Comparison of ENCODE assay signal across 8 cellular contexts in the genomic region with DNA sequence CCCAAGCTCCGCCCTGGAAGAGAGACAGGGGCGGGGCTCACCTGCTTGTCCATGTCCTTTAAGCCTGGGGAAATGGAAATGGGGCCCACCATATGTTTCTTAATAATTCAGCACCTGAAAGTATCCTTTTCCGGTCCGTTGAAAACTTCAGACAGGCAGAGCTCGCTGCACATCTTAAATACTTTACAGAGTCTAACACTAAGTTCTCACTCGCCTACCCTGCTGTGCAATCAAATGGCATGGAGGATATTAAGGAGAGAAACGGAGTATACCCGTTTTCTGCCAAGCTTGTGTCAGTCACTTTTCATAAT. TPM values are rescaled to one million over a fixed set of nuclear protein-coding genes. Genes with fewer than 3 reads are reported as not detected.
A peak's percentile ranks its signal among the peaks of the same experiment; 100 is the strongest.
DNase-seq lines count a peak whose midpoint lies in the region; ATAC-seq and TF ChIP-seq lines count a peak whose summit lies in the region.

No MANE protein-coding gene starts in this region.

- WGBS in endodermal cell (ENCODE audit: insufficient coverage in 1 of 2, insufficient read length in 1 of 2), 2 experiments, result 41 to 58% methylated on average over 8 of the region's 8 CpGs

- H3K4me1 ChIP-seq in NT2/D1 (ENCODE audit: insufficient read depth, insufficient read length) (peaks cover 12% of the 10 kb centered on the region), endodermal cell (ENCODE audit: control insufficient read depth, insufficient read depth, low read length) (no peaks in the 10 kb centered on the region)

- H3K36me3 ChIP-seq in NT2/D1 (ENCODE audit: insufficient read depth, insufficient read length, low read length) (peaks cover 40% of the 10 kb centered on the region), endodermal cell (ENCODE audit: control insufficient read depth, insufficient read depth, low read length) (peaks cover 37% of the 10 kb centered on the region)

- H3K36me3 Mint-ChIP-seq in Calu3 (ENCODE audit: insufficient read depth, unreplicated experiment) (peaks cover 38% of the 10 kb centered on the region), endodermal cell (ENCODE audit: low read depth) (peaks cover 23% of the 10 kb centered on the region), osteocyte (ENCODE audit: unreplicated experiment) (peaks cover 10% of the 10 kb centered on the region)

- H3K9me3 Mint-ChIP-seq in Calu3 (ENCODE audit: low read depth, unreplicated experiment) (no peaks in the 10 kb centered on the region), endodermal cell (no peaks in the 10 kb centered on the region), osteocyte (ENCODE audit: unreplicated experiment) (no peaks in the 10 kb centered on the region)

- H3K27me3 ChIP-seq in NT2/D1 (ENCODE audit: insufficient read depth, insufficient read length), result no peaks in the 10 kb centered on the region
- H3K27me3 ChIP-seq in endodermal cell (ENCODE audit: control insufficient read depth, insufficient read depth, low read length, poor library complexity, severe bottlenecking), result no peaks in the 10 kb centered on the region

- H3K27ac Mint-ChIP-seq in Calu3 (ENCODE audit: unreplicated experiment), result peak overlapping the region; percentile 73
- H3K27ac Mint-ChIP-seq in endodermal cell, result no peak overlapping the region
- peak overlapping the region; percentile 63 for H3K27ac Mint-ChIP-seq in osteocyte (ENCODE audit: unreplicated experiment)

- peak overlapping the region; percentile 4 for H3K9ac ChIP-seq in NT2/D1 (ENCODE audit: insufficient read length, low read depth)
- H3K9ac ChIP-seq in endodermal cell (ENCODE audit: extremely low read depth, low read length, poor library complexity, severe bottlenecking), result no peak overlapping the region

- CTCF ChIA-PET in Calu3 (lab: Charles Lee), result interaction anchor here (0.6 to 1.9 kb wide), 8 partner anchors 17 to 245 kb away, joined by 3 to 8 read pairs (median 4); a partner anchor contains a TSS

- TF ChIP-seq CTCF in Calu3 (IDR thresholded peaks at IDR 0.05; ENCODE audit: unreplicated experiment) (no peak), endodermal cell (conservative IDR thresholded peaks at IDR 0.05) (no peak), osteocyte (IDR thresholded peaks at IDR 0.05) (no peak)

- ATAC-seq in GM19467 (IDR thresholded peaks at IDR 0.05; ENCODE audit: unreplicated experiment), result no peak

- intact Hi-C loops in Calu3 (cut with micrococcal nuclease; ENCODE audit: unreplicated experiment), result loop anchor here (5.0 kb wide), 1 partner anchor 224 kb away; a partner anchor contains a TSS
- intact Hi-C loops in posterior vena cava (cut with DNase I), result no loop called here

- H3K27me3 Mint-ChIP-seq in Calu3 (ENCODE audit: unreplicated experiment) (no peaks in the 10 kb centered on the region), endodermal cell (ENCODE audit: insufficient read depth) (no peaks in the 10 kb centered on the region), osteocyte (ENCODE audit: unreplicated experiment) (no peaks in the 10 kb centered on the region)

- no TSS peak for BruUV-seq in Calu3 (replicated peaks; lab: Mats Ljungman, UMichigan)

- H3K4me1 Mint-ChIP-seq in Calu3 (ENCODE audit: low read depth, unreplicated experiment), result peaks cover 37% of the 10 kb centered on the region
- H3K4me1 Mint-ChIP-seq in endodermal cell, result peaks cover 22% of the 10 kb centered on the region
- H3K4me1 Mint-ChIP-seq in osteocyte (ENCODE audit: unreplicated experiment), result peaks cover 24% of the 10 kb centered on the region

- no peak overlapping the region for H3K4me3 ChIP-seq in NT2/D1 (ENCODE audit: insufficient read length, low read depth)
- peak overlapping the region; percentile 96 for H3K4me3 ChIP-seq in endodermal cell (ENCODE audit: low read length)

- H3K27ac ChIP-seq in endodermal cell (ENCODE audit: low read depth, low read length), result no peak overlapping the region

- no peak for DNase-seq in Calu3
- no peak for DNase-seq in NT2/D1 (ENCODE audit: low read depth, low spot score)
- DNase-seq in endodermal cell, result no peak
- DNase-seq in osteocyte (ENCODE audit: extremely low spot score, unreplicated experiment), result no peak
- no peak for DNase-seq in activated effector memory CD4-positive, alpha-beta T cell treated with anti-CD3 and anti-CD28 coated beads, Interleukin-2, amount 50 U/mL, for 16 hours
- DNase-seq in posterior vena cava (ENCODE audit: low spot score), result no peak
- DNase-seq in NCI-H1048 (lab: John Stamatoyannopoulos, UW), result no peak

- H3K4me3 Mint-ChIP-seq in Calu3 (ENCODE audit: low read depth, unreplicated experiment) (peak overlapping the region; percentile 92), endodermal cell (peak overlapping the region; percentile 94), osteocyte (ENCODE audit: unreplicated experiment) (peak overlapping the region; percentile 93)

- H3K9me3 ChIP-seq in NT2/D1 (ENCODE audit: insufficient read depth, low read length), result no peaks in the 10 kb centered on the region
- no peaks in the 10 kb centered on the region for H3K9me3 ChIP-seq in endodermal cell (ENCODE audit: control insufficient read depth, low read length)

RNA-seq across cellular contexts. Expression of a gene that starts 0.5 kb away (rescaled TPM):
- 41.0 and 42.6 TPM in 2 replicates for total RNA-seq in Calu3 (2022)
- 10 to 100 TPM; 32.7 to 50.1 TPM for total RNA-seq in endodermal cell
- polyA plus RNA-seq in endodermal cell (2013, experiment 1 of 2), result 18.5 TPM
- 15.8 TPM for polyA plus RNA-seq in endodermal cell (2013, experiment 2 of 2)
- 40.4 and 44.0 TPM in 2 replicates for total RNA-seq in osteocyte
- 10 to 100 TPM; 19.9 to 23.2 TPM for total RNA-seq in posterior vena cava

RNA-seq across cellular contexts. Expression of a gene that starts 37.8 kb away (rescaled TPM):
- total RNA-seq in Calu3 (2022) (15.5 and 17.2 TPM in 2 replicates), endodermal cell (10 to 100 TPM; 23.0 to 25.5 TPM), osteocyte (1.9 and 3.0 TPM in 2 replicates), posterior vena cava (under 1 TPM; 0.46 to 0.52 TPM)
- polyA plus RNA-seq in endodermal cell (2013, experiment 1 of 2), result 24.6 TPM
- 22.5 TPM for polyA plus RNA-seq in endodermal cell (2013, experiment 2 of 2)

RNA-seq across cellular contexts. Expression of a gene that starts 37.9 kb away (rescaled TPM):
- 46.7 and 52.4 TPM in 2 replicates for total RNA-seq in Calu3 (2022)
- total RNA-seq in endodermal cell, result 10 to 100 TPM; 72.7 to 74.3 TPM
- 47.3 TPM for polyA plus RNA-seq in endodermal cell (2013, experiment 1 of 2)
- 42.2 TPM for polyA plus RNA-seq in endodermal cell (2013, experiment 2 of 2)
- total RNA-seq in osteocyte, result 35.0 and 35.9 TPM in 2 replicates
- total RNA-seq in posterior vena cava, result 10 to 100 TPM; 29.6 to 31.6 TPM
